Comparison of ENCODE assay signal across 9 cellular contexts in the genomic region with DNA sequence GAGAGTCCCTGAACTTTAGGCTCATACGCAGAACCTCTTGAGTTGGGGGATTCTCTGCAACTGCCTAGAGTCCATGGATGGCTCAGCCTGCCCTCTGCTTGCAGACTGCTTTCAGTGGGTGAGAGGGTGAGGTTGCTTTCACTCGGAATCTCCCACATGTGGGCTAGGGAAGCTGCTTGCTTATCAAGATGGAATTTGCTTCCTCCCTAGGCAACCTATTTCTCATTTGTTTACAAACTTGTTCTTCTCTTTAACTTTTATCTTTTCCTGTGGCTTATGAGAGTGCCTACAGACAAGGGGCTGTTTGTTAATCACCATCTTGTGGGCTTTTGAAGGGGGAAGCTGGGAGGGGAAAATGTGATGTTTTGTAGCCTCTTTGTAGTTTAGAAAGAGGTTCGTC. TPM values are rescaled to one million over a fixed set of nuclear protein-coding genes. Genes with fewer than 3 reads are reported as not detected.
A peak's percentile ranks its signal among the peaks of the same experiment; 100 is the strongest.
DNase-seq lines count a peak whose midpoint lies in the region; ATAC-seq and TF ChIP-seq lines count a peak whose summit lies in the region.
"Had no signal": no experiment of that assay in that cellular context is flagged by ENCODE, and none has a peak within 500 bp of the region (broad histone marks: within the 10 kb centered on the region; RNA-seq: fewer than 3 reads in every experiment).

No MANE protein-coding gene starts in this region.

- peak overlapping the region; percentile 86 for H3K27ac Mint-ChIP-seq in activated T-helper 2 cell treated with anti-CD3 and anti-CD28 coated beads, Interferon-gamma antibody, Interleukin-2, Interleukin-4, amounts not matched to agents 10 μg/mL and 5 μg/mL and 100 μg/mL, durations not matched to agents 14 hours and 24 hours and 36 hours

- intact Hi-C loops in activated T-helper 2 cell treated with anti-CD3 and anti-CD28 coated beads, Interferon-gamma antibody, Interleukin-2, Interleukin-4, amounts not matched to agents 10 μg/mL and 5 μg/mL and 100 μg/mL, durations not matched to agents 14 hours and 24 hours and 36 hours (cut with micrococcal nuclease), result loop anchor here (1.0 to 2.0 kb wide), 3 partner anchors 10 to 43 kb away; partner anchors contain the start of gene TLE4

- no peak overlapping the region for H3K4me3 ChIP-seq in kidney epithelial cell (ENCODE audit: low read depth, low read length)

- H3K4me1 Mint-ChIP-seq in activated T-helper 2 cell treated with anti-CD3 and anti-CD28 coated beads, Interferon-gamma antibody, Interleukin-2, Interleukin-4, amounts not matched to agents 10 μg/mL and 5 μg/mL and 100 μg/mL, durations not matched to agents 14 hours and 24 hours and 36 hours (ENCODE audit: low read depth), result peaks cover 75% of the 10 kb centered on the region

- no peaks in the 10 kb centered on the region for H3K27me3 Mint-ChIP-seq in activated T-helper 2 cell treated with anti-CD3 and anti-CD28 coated beads, Interferon-gamma antibody, Interleukin-2, Interleukin-4, amounts not matched to agents 10 μg/mL and 5 μg/mL and 100 μg/mL, durations not matched to agents 14 hours and 24 hours and 36 hours (ENCODE audit: low read depth)

- H3K4me3 Mint-ChIP-seq in activated T-helper 2 cell treated with anti-CD3 and anti-CD28 coated beads, Interferon-gamma antibody, Interleukin-2, Interleukin-4, amounts not matched to agents 10 μg/mL and 5 μg/mL and 100 μg/mL, durations not matched to agents 14 hours and 24 hours and 36 hours (ENCODE audit: low read depth), result peak overlapping the region; percentile 68

- TF ChIP-seq CTCF in kidney epithelial cell (IDR thresholded peaks at IDR 0.05; ENCODE audit: insufficient read depth, low read length, poor library complexity, severe bottlenecking), result no peak

- ATAC-seq in HG02852 (IDR thresholded peaks at IDR 0.05; ENCODE audit: unreplicated experiment) (no peak), GM18870 (IDR thresholded peaks at IDR 0.05; ENCODE audit: unreplicated experiment) (no peak)

- DNase-seq in A172 (ENCODE audit: low spot score), result peak; percentile 87
- DNase-seq in HuH-7 (ENCODE audit: low spot score), result peak; percentile 25
- no peak for DNase-seq in activated T-helper 2 cell treated with anti-CD3 and anti-CD28 coated beads, Interferon-gamma antibody, Interleukin-2, Interleukin-4, amounts not matched to agents 10 μg/mL and 5 μg/mL and 100 μg/mL, durations not matched to agents 14 hours and 24 hours and 36 hours (ENCODE audit: low spot score)
- peak; percentile 59 for DNase-seq in kidney epithelial cell (ENCODE audit: low read depth)
- DNase-seq in amygdala (lab: John Stamatoyannopoulos, UW), result no peak
- no peak for DNase-seq in C1 segment of cervical spinal cord (lab: John Stamatoyannopoulos, UW)
- DNase-seq: NCI-H1436 treated with DMSO at 0.1 percent for 48 hours had no signal

- peaks cover 68% of the 10 kb centered on the region for H3K36me3 Mint-ChIP-seq in activated T-helper 2 cell treated with anti-CD3 and anti-CD28 coated beads, Interferon-gamma antibody, Interleukin-2, Interleukin-4, amounts not matched to agents 10 μg/mL and 5 μg/mL and 100 μg/mL, durations not matched to agents 14 hours and 24 hours and 36 hours (ENCODE audit: low read depth)

- no peaks in the 10 kb centered on the region for H3K36me3 ChIP-seq in kidney epithelial cell (ENCODE audit: control insufficient read depth, insufficient read depth, low read length)

- no peaks in the 10 kb centered on the region for H3K9me3 Mint-ChIP-seq in activated T-helper 2 cell treated with anti-CD3 and anti-CD28 coated beads, Interferon-gamma antibody, Interleukin-2, Interleukin-4, amounts not matched to agents 10 μg/mL and 5 μg/mL and 100 μg/mL, durations not matched to agents 14 hours and 24 hours and 36 hours

- H3K27me3 ChIP-seq in kidney epithelial cell (ENCODE audit: control insufficient read depth, insufficient read depth, low read length), result no peaks in the 10 kb centered on the region

RNA-seq across cellular contexts. Expression of gene TLE4, which starts 10.0 kb away (rescaled TPM):
- 337 and 363 TPM in 2 replicates for total RNA-seq in A172 (2014; rRNA removed; shearing (Covaris generic))
- 20.7 and 21.7 TPM in 2 replicates for total RNA-seq in activated T-helper 2 cell treated with anti-CD3 and anti-CD28 coated beads, Interferon-gamma antibody, Interleukin-2, Interleukin-4, amounts not matched to agents 10 μg/mL and 5 μg/mL and 100 μg/mL, durations not matched to agents 14 hours and 24 hours and 36 hours
- total RNA-seq in kidney epithelial cell, result 12.7 and 17.2 TPM in 2 replicates

Comparison
In these comparisons a context has a peak if more than half of its experiments do, and no peak if none do; other contexts are left out.
1. DNase-seq: peak in A172 (single experiment), HuH-7 (single experiment) and kidney epithelial cell (single experiment); none in activated T-helper 2 cell treated with anti-CD3 and anti-CD28 coated beads, Interferon-gamma antibody, Interleukin-2, Interleukin-4, amounts not matched to agents 10 μg/mL and 5 μg/mL and 100 μg/mL, durations not matched to agents 14 hours and 24 hours and 36 hours (single experiment), amygdala (0 of 56) and C1 segment of cervical spinal cord (0 of 14).
2. RNA of gene TLE4, which starts 10.0 kb away (total RNA-seq): 337 to 363 TPM in A172; 20.7 to 21.7 TPM in activated T-helper 2 cell treated with anti-CD3 and anti-CD28 coated beads, Interferon-gamma antibody, Interleukin-2, Interleukin-4, amounts not matched to agents 10 μg/mL and 5 μg/mL and 100 μg/mL, durations not matched to agents 14 hours and 24 hours and 36 hours and 12.7 to 17.2 TPM in kidney epithelial cell; every median in the first group is over 10 times any median in the second.